In genomic region chr1:232123775-232124659, GRCh38 we compare ENCODE assay signal across 15 cellular contexts.
DNase-seq lines count a peak whose midpoint lies in the region; ATAC-seq, FAIRE-seq and TF ChIP-seq lines count a peak whose summit lies in the region.
"Had no signal": no experiment of that assay in that cellular context is flagged by ENCODE, and none has a peak within 500 bp of the region (broad histone marks: within the 10 kb centered on the region; RNA-seq: fewer than 3 reads in every experiment).

No MANE protein-coding gene starts in this region.

- no peaks in the 10 kb centered on the region for H3K9me1 ChIP-seq in endothelial cell of umbilical vein (replicated peaks; ENCODE audit: control insufficient read depth, extremely low read depth, insufficient read depth, low read length)

- H3K4me3 ChIP-seq in SJSA1, result no peak overlapping the region
- H3K4me3 ChIP-seq in endothelial cell of umbilical vein (replicated peaks in 1 of 3; ENCODE audit: insufficient read depth in 1 of 3, low read depth in 1 of 3, low read length in 3 of 3), result no peak overlapping the region
- no peak overlapping the region for H3K4me3 ChIP-seq in esophagus muscularis mucosa
- H3K4me3 ChIP-seq: BLaER1 treated with 17β-estradiol and CSF1 and Interleukin-3, amounts not matched to agents 10 nM and 100 nM had no signal

- peaks cover 24% of the 10 kb centered on the region for H3K27me3 Mint-ChIP-seq in mesothelial cell of epicardium (ENCODE audit: low read depth)
- peaks cover 3 to 10% (median 4%) of the 10 kb centered on the region in 3 donors for H3K27me3 Mint-ChIP-seq in immature natural killer cell (ENCODE audit: low read depth in 3 of 3)

- H3K27me3 ChIP-seq in SJSA1 (replicated peaks) (no peaks in the 10 kb centered on the region), endothelial cell of umbilical vein (ENCODE audit: control insufficient read depth in 2 of 2, insufficient read depth in 2 of 2, low read length in 2 of 2) (no peaks in the 10 kb centered on the region), esophagus muscularis mucosa (no peaks in the 10 kb centered on the region)
- H3K27me3 ChIP-seq: BLaER1 treated with 17β-estradiol and CSF1 and Interleukin-3, amounts not matched to agents 10 nM and 100 nM had no signal

- peaks cover 9% of the 10 kb centered on the region for H3K4me1 Mint-ChIP-seq in mesothelial cell of epicardium
- no peaks in the 10 kb centered on the region for H3K4me1 Mint-ChIP-seq in immature natural killer cell

- H3K36me3 ChIP-seq in SJSA1 (no peaks in the 10 kb centered on the region), endothelial cell of umbilical vein (ENCODE audit: control insufficient read depth in 2 of 2, extremely low read depth in 1 of 2, insufficient read depth in 2 of 2, low read length in 2 of 2) (no peaks in the 10 kb centered on the region), esophagus muscularis mucosa (no peaks in the 10 kb centered on the region)
- H3K36me3 ChIP-seq: BLaER1 treated with 17β-estradiol and CSF1 and Interleukin-3, amounts not matched to agents 10 nM and 100 nM had no signal

- H3K27ac ChIP-seq in SJSA1 (peak overlapping the region; percentile 82), endothelial cell of umbilical vein (ENCODE audit: insufficient read depth, low read depth, low read length) (no peak overlapping the region), esophagus muscularis mucosa (replicated peaks in 1 of 4) (no peak overlapping the region)
- H3K27ac ChIP-seq: BLaER1 treated with 17β-estradiol and CSF1 and Interleukin-3, amounts not matched to agents 10 nM and 100 nM had no signal

- no TSS peak for BruUV-seq in endothelial cell of umbilical vein (replicated peaks; lab: Mats Ljungman, UMichigan)

- TF ChIP-seq POLR2A in endothelial cell of umbilical vein (IDR thresholded peaks at IDR 0.05; ENCODE audit: low read depth, low read length) (no peak), esophagus muscularis mucosa (IDR thresholded peaks at IDR 0.05; ENCODE audit: low read depth) (no peak)

- WGBS in esophagus muscularis mucosa, result 87% methylated on average over 9 of the region's 9 CpGs

- no peak for ATAC-seq in GM19463 (IDR thresholded peaks at IDR 0.05; ENCODE audit: unreplicated experiment)
- ATAC-seq: activated CD8-positive, alpha-beta memory T cell treated with anti-CD3 and anti-CD28 coated beads, Interleukin-2, amount 10 ng/mL, durations not matched to agents 7 days and 5 days; naive thymus-derived CD4-positive, alpha-beta T cell; right cardiac atrium; stimulated activated naive B cell treated with anti-CD40 and anti-IgM and Interleukin-4, amounts not matched to agents 10 μg/mL and 1 μg/mL and 100 μg/mL, for 72 hours had no signal

- intact Hi-C loops in endothelial cell of umbilical vein (cut with micrococcal nuclease), result no loop called here
- intact Hi-C loops in esophagus muscularis mucosa (cut with DNase I), result no loop called here

- peak overlapping the region; percentile 57 for H2AFZ ChIP-seq in endothelial cell of umbilical vein (ENCODE audit: low read depth, low read length)

- CTCF ChIA-PET in endothelial cell of umbilical vein (lab: Charles Lee), result no interaction called here

- H3K36me3 Mint-ChIP-seq in mesothelial cell of epicardium (peaks cover 4% of the 10 kb centered on the region), immature natural killer cell (no peaks in the 10 kb centered on the region)
- H3K36me3 Mint-ChIP-seq: activated naive CD4-positive, alpha-beta T cell treated with anti-CD3 and anti-CD28 coated beads, Interleukin-2, amount 50 U/mL, for 24 hours; naive thymus-derived CD4-positive, alpha-beta T cell; stimulated activated naive B cell treated with anti-CD40 and anti-IgM and Interleukin-4, amounts not matched to agents 10 μg/mL and 1 μg/mL and 100 μg/mL, for 72 hours had no signal

- peak overlapping the region; percentile 38 for H3K4me2 ChIP-seq in endothelial cell of umbilical vein (ENCODE audit: insufficient read depth, low read length)
- H3K4me2 ChIP-seq: BLaER1 treated with 17β-estradiol and CSF1 and Interleukin-3, amounts not matched to agents 10 nM and 100 nM had no signal

- H3K9ac ChIP-seq in endothelial cell of umbilical vein (replicated peaks; ENCODE audit: extremely low read depth, insufficient read depth, low read length), result no peak overlapping the region
- H3K9ac ChIP-seq: BLaER1 treated with 17β-estradiol and CSF1 and Interleukin-3, amounts not matched to agents 10 nM and 100 nM had no signal

- no peak for FAIRE-seq in endothelial cell of umbilical vein (lab: Jason Lieb, UNC)

- H3K27ac Mint-ChIP-seq in mesothelial cell of epicardium, result peak overlapping the region; percentile 15
- H3K27ac Mint-ChIP-seq in immature natural killer cell, result no peak overlapping the region
- H3K27ac Mint-ChIP-seq: activated CD8-positive, alpha-beta memory T cell treated with anti-CD3 and anti-CD28 coated beads, Interleukin-2, amount 10 ng/mL, durations not matched to agents 7 days and 5 days; activated naive CD4-positive, alpha-beta T cell treated with anti-CD3 and anti-CD28 coated beads, Interleukin-2, amount 50 U/mL, for 24 hours; naive thymus-derived CD4-positive, alpha-beta T cell; stimulated activated naive B cell treated with anti-CD40 and anti-IgM and Interleukin-4, amounts not matched to agents 10 μg/mL and 1 μg/mL and 100 μg/mL, for 72 hours had no signal

- H3K9me3 Mint-ChIP-seq in mesothelial cell of epicardium (peaks cover 30% of the 10 kb centered on the region), immature natural killer cell (peaks cover 0 to 5% (median 0%) of the 10 kb centered on the region in 6 donors)

- dilution Hi-C loops in endothelial cell of umbilical vein (cut with MboI; ENCODE audit: extremely low pct_ligation_motif_present, low sequenced_read_pairs), result no loop called here

- DNase-seq in ELR (ENCODE audit: low read depth), result peak; percentile 52
- DNase-seq in SJSA1 (ENCODE audit: low read depth in 1 of 2, low spot score in 2 of 2), result peak in 1 of 2 experiments; percentile 76
- DNase-seq in endothelial cell of umbilical vein (ENCODE audit: low read depth, low spot score), result peak; percentile 20
- DNase-seq in mesothelial cell of epicardium (ENCODE audit: low spot score in 2 of 2, unreplicated experiment in 2 of 2), result no peak
- DNase-seq in immature natural killer cell, result no peak
- DNase-seq in esophagus muscularis mucosa (ENCODE audit: extremely low spot score), result no peak
- DNase-seq in GM10266 (ENCODE audit: extremely low spot score), result no peak
- DNase-seq: activated CD8-positive, alpha-beta memory T cell treated with anti-CD3 and anti-CD28 coated beads, Interleukin-2, amount 10 ng/mL, durations not matched to agents 7 days and 5 days; naive thymus-derived CD4-positive, alpha-beta T cell; NCI-H1048; right cardiac atrium; stimulated activated naive B cell treated with anti-CD40 and anti-IgM and Interleukin-4, amounts not matched to agents 10 μg/mL and 1 μg/mL and 100 μg/mL, for 72 hours had no signal

- no peak overlapping the region for H3K4me3 Mint-ChIP-seq in mesothelial cell of epicardium
- H3K4me3 Mint-ChIP-seq in immature natural killer cell, result no peak overlapping the region
- H3K4me3 Mint-ChIP-seq: activated CD8-positive, alpha-beta memory T cell treated with anti-CD3 and anti-CD28 coated beads, Interleukin-2, amount 10 ng/mL, durations not matched to agents 7 days and 5 days; activated naive CD4-positive, alpha-beta T cell treated with anti-CD3 and anti-CD28 coated beads, Interleukin-2, amount 50 U/mL, for 24 hours; naive thymus-derived CD4-positive, alpha-beta T cell; stimulated activated naive B cell treated with anti-CD40 and anti-IgM and Interleukin-4, amounts not matched to agents 10 μg/mL and 1 μg/mL and 100 μg/mL, for 72 hours had no signal

- no peaks in the 10 kb centered on the region for H4K20me1 ChIP-seq in endothelial cell of umbilical vein (replicated peaks; ENCODE audit: control insufficient read depth, extremely low read depth, insufficient read depth, low read length)
- H4K20me1 ChIP-seq: BLaER1 treated with 17β-estradiol and CSF1 and Interleukin-3, amounts not matched to agents 10 nM and 100 nM had no signal

- H3K9me3 ChIP-seq in SJSA1 (replicated peaks) (no peaks in the 10 kb centered on the region), endothelial cell of umbilical vein (replicated peaks; ENCODE audit: control insufficient read depth, insufficient read depth, low read length) (no peaks in the 10 kb centered on the region), esophagus muscularis mucosa (no peaks in the 10 kb centered on the region)

- no peak for TF ChIP-seq CTCF in endothelial cell of umbilical vein (IDR thresholded peaks at IDR 0.05; ENCODE audit: extremely low read depth in 1 of 2, insufficient read depth in 1 of 2, low read depth in 1 of 2, low read length in 2 of 2)
- no peak for TF ChIP-seq CTCF in mesothelial cell of epicardium (IDR thresholded peaks at IDR 0.05; ENCODE audit: unreplicated experiment)
- no peak for TF ChIP-seq CTCF in esophagus muscularis mucosa (IDR thresholded peaks at IDR 0.05)
- no peak for TF ChIP-seq CTCF in GM10266 (IDR thresholded peaks at IDR 0.05; ENCODE audit: control insufficient read depth, insufficient read depth, low read depth, missing control alignments)

- TF ChIP-seq EP300 in esophagus muscularis mucosa (IDR thresholded peaks at IDR 0.05), result no peak

- H3K79me2 ChIP-seq in endothelial cell of umbilical vein (ENCODE audit: control insufficient read depth, insufficient read depth, low read length), result no peaks in the 10 kb centered on the region

- peaks cover 45% of the 10 kb centered on the region for H3K4me1 ChIP-seq in SJSA1 (replicated peaks)
- peaks cover 8% of the 10 kb centered on the region for H3K4me1 ChIP-seq in endothelial cell of umbilical vein (ENCODE audit: control insufficient read depth, extremely low read depth, insufficient read depth, low read length)
- H3K4me1 ChIP-seq in esophagus muscularis mucosa, result no peaks in the 10 kb centered on the region

- POLR2A ChIA-PET in endothelial cell of umbilical vein (lab: Charles Lee), result no interaction called here

TF ChIP-seq in endothelial cell of umbilical vein, 7 proteins besides CTCF, POLR2A, EP300 and RAD21:
- TF ChIP-seq MYC (IDR thresholded peaks at IDR 0.05; ENCODE audit: low read depth, low read length), result no peak
- peak; percentile 59 for TF ChIP-seq JUN (IDR thresholded peaks at IDR 0.05; ENCODE audit: borderline replicate concordance, insufficient read depth, insufficient read length, low read depth)

Comparison
In these comparisons a context has a peak if more than half of its experiments do, and no peak if none do; other contexts are left out.
1. DNase-seq: peak in ELR (single experiment) and endothelial cell of umbilical vein (single experiment); none in mesothelial cell of epicardium (0 of 2), immature natural killer cell (0 of 3), esophagus muscularis mucosa (single experiment) and GM10266 (single experiment).